In genomic region chr3:150077581-150078247, GRCh38 we compare ENCODE assay signal across 17 cellular contexts.
DNase-seq lines count a peak whose midpoint lies in the region; ATAC-seq and TF ChIP-seq lines count a peak whose summit lies in the region.
"Had no signal": no experiment of that assay in that cellular context is flagged by ENCODE, and none has a peak within 500 bp of the region (broad histone marks: within the 10 kb centered on the region; RNA-seq: fewer than 3 reads in every experiment).

No MANE protein-coding gene starts in this region.

- H3K4me3 Mint-ChIP-seq in activated naive CD8-positive, alpha-beta T cell treated with anti-CD3 and anti-CD28 coated beads, Interleukin-2, amount 50 U/mL, for 24 hours: no peak overlapping the region
- no peak overlapping the region for H3K4me3 Mint-ChIP-seq in activated naive CD8-positive, alpha-beta T cell treated with anti-CD3 and anti-CD28 coated beads for 36 hours
- H3K4me3 Mint-ChIP-seq in activated CD4-positive, alpha-beta T cell treated with anti-CD3 and anti-CD28 coated beads, Interleukin-2, amount 10 ng/mL, durations not matched to agents 24 days and 14 days: no peak overlapping the region
- H3K4me3 Mint-ChIP-seq: CD14-positive monocyte, IgD-negative memory B cell had no signal

- H3K36me3 Mint-ChIP-seq in activated naive CD8-positive, alpha-beta T cell treated with anti-CD3 and anti-CD28 coated beads, Interleukin-2, amount 50 U/mL, for 24 hours (ENCODE audit: low read depth): no peaks in the 10 kb centered on the region
- no peaks in the 10 kb centered on the region for H3K36me3 Mint-ChIP-seq in activated naive CD8-positive, alpha-beta T cell treated with anti-CD3 and anti-CD28 coated beads for 36 hours
- H3K36me3 Mint-ChIP-seq in activated CD4-positive, alpha-beta T cell treated with anti-CD3 and anti-CD28 coated beads, Interleukin-2, amount 10 ng/mL, durations not matched to agents 24 days and 14 days (ENCODE audit: low read depth): no peaks in the 10 kb centered on the region
- H3K36me3 Mint-ChIP-seq: CD14-positive monocyte, IgD-negative memory B cell had no signal

- intact Hi-C loops in mucosa of descending colon (cut with DNase I, micrococcal nuclease): no loop called here
- intact Hi-C loops in activated CD4-positive, alpha-beta T cell treated with anti-CD3 and anti-CD28 coated beads, Interleukin-2, amount 10 ng/mL, durations not matched to agents 24 days and 14 days (cut with micrococcal nuclease): no loop called here

- no peaks in the 10 kb centered on the region for H3K27me3 ChIP-seq in brain microvascular endothelial cell (replicated peaks)
- H3K27me3 ChIP-seq: adrenal gland, left lung had no signal

- H3K4me3 ChIP-seq in brain microvascular endothelial cell (ENCODE audit: low read depth, low read length) (no peak overlapping the region), mucosa of descending colon (no peak overlapping the region)
- H3K4me3 ChIP-seq: adrenal gland, left lung had no signal

- no peak for DNase-seq in activated naive CD8-positive, alpha-beta T cell treated with anti-CD3 and anti-CD28 coated beads, Interleukin-2, amount 50 U/mL, for 24 hours
- no peak for DNase-seq in activated naive CD8-positive, alpha-beta T cell treated with anti-CD3 and anti-CD28 coated beads for 36 hours
- DNase-seq in NCI-H1105 (lab: John Stamatoyannopoulos, UW) (peak; percentile 42), brain microvascular endothelial cell (no peak), mucosa of descending colon (peak in 1 of 3 donors; percentile 17)
- no peak for DNase-seq in activated CD4-positive, CD25-positive, alpha-beta regulatory T cell treated with anti-CD3 and anti-CD28 coated beads, Interleukin-2, amount 50 U/mL, for 72 hours
- no peak for DNase-seq in activated CD4-positive, alpha-beta T cell treated with anti-CD3 and anti-CD28 coated beads, Interleukin-2, amount 10 ng/mL, durations not matched to agents 24 days and 14 days
- DNase-seq: adrenal gland; left lung; NCI-H2029; NCI-H526; stimulated activated CD8-positive, alpha-beta memory T cell treated with anti-CD3 and anti-CD28 coated beads, Interleukin-4, amount 100 ng/mL, for 48 hours; T1000 had no signal

- H3K36me3 ChIP-seq in brain microvascular endothelial cell (replicated peaks): no peaks in the 10 kb centered on the region
- no peaks in the 10 kb centered on the region for H3K36me3 ChIP-seq in mucosa of descending colon (ENCODE audit: low read depth)
- H3K36me3 ChIP-seq: adrenal gland, left lung had no signal

- in situ Hi-C loops in brain microvascular endothelial cell (cut with HindIII; ENCODE audit: low pct_ligation_motif_present, low sequenced_read_pairs): no loop called here

- H3K27ac Mint-ChIP-seq in activated naive CD8-positive, alpha-beta T cell treated with anti-CD3 and anti-CD28 coated beads, Interleukin-2, amount 50 U/mL, for 24 hours: no peak overlapping the region
- no peak overlapping the region for H3K27ac Mint-ChIP-seq in activated naive CD8-positive, alpha-beta T cell treated with anti-CD3 and anti-CD28 coated beads for 36 hours
- no peak overlapping the region for H3K27ac Mint-ChIP-seq in activated CD4-positive, alpha-beta T cell treated with anti-CD3 and anti-CD28 coated beads, Interleukin-2, amount 10 ng/mL, durations not matched to agents 24 days and 14 days
- H3K27ac Mint-ChIP-seq: CD14-positive monocyte, IgD-negative memory B cell had no signal

- peaks cover 3% of the 10 kb centered on the region for H3K4me1 Mint-ChIP-seq in activated naive CD8-positive, alpha-beta T cell treated with anti-CD3 and anti-CD28 coated beads, Interleukin-2, amount 50 U/mL, for 24 hours
- peaks cover 6% of the 10 kb centered on the region for H3K4me1 Mint-ChIP-seq in activated naive CD8-positive, alpha-beta T cell treated with anti-CD3 and anti-CD28 coated beads for 36 hours
- H3K4me1 Mint-ChIP-seq in activated CD4-positive, alpha-beta T cell treated with anti-CD3 and anti-CD28 coated beads, Interleukin-2, amount 10 ng/mL, durations not matched to agents 24 days and 14 days: no peaks in the 10 kb centered on the region
- H3K4me1 Mint-ChIP-seq: CD14-positive monocyte had no signal

- ATAC-seq in activated naive CD8-positive, alpha-beta T cell treated with anti-CD3 and anti-CD28 coated beads, Interleukin-2, amount 50 U/mL, for 24 hours: peak; percentile 11
- peak; percentile 48 for ATAC-seq in mucosa of descending colon
- ATAC-seq in GM21529 (IDR thresholded peaks at IDR 0.05; ENCODE audit: unreplicated experiment): no peak

- TF ChIP-seq CTCF in brain microvascular endothelial cell (IDR thresholded peaks at IDR 0.05; ENCODE audit: low read depth, low read length, missing control alignments) (no peak), mucosa of descending colon (IDR thresholded peaks at IDR 0.05) (no peak)

- H3K27me3 Mint-ChIP-seq in activated naive CD8-positive, alpha-beta T cell treated with anti-CD3 and anti-CD28 coated beads, Interleukin-2, amount 50 U/mL, for 24 hours: no peaks in the 10 kb centered on the region
- H3K27me3 Mint-ChIP-seq in activated naive CD8-positive, alpha-beta T cell treated with anti-CD3 and anti-CD28 coated beads for 36 hours: peaks cover 13% of the 10 kb centered on the region
- H3K27me3 Mint-ChIP-seq in activated CD4-positive, alpha-beta T cell treated with anti-CD3 and anti-CD28 coated beads, Interleukin-2, amount 10 ng/mL, durations not matched to agents 24 days and 14 days: no peaks in the 10 kb centered on the region
- H3K27me3 Mint-ChIP-seq: IgD-negative memory B cell had no signal

- no peaks in the 10 kb centered on the region for H3K4me1 ChIP-seq in mucosa of descending colon (ENCODE audit: low read depth)
- H3K4me1 ChIP-seq: adrenal gland, left lung had no signal

- peaks cover 10% of the 10 kb centered on the region for H3K9me3 Mint-ChIP-seq in activated naive CD8-positive, alpha-beta T cell treated with anti-CD3 and anti-CD28 coated beads, Interleukin-2, amount 50 U/mL, for 24 hours
- peaks cover 8% of the 10 kb centered on the region for H3K9me3 Mint-ChIP-seq in activated naive CD8-positive, alpha-beta T cell treated with anti-CD3 and anti-CD28 coated beads for 36 hours
- H3K9me3 Mint-ChIP-seq in activated CD4-positive, alpha-beta T cell treated with anti-CD3 and anti-CD28 coated beads, Interleukin-2, amount 10 ng/mL, durations not matched to agents 24 days and 14 days: peaks cover 4% of the 10 kb centered on the region
- H3K9me3 Mint-ChIP-seq: IgD-negative memory B cell had no signal

- peak overlapping the region; percentile 92 for H3K27ac ChIP-seq in brain microvascular endothelial cell
- H3K27ac ChIP-seq: adrenal gland, HL-60 had no signal

- H3K9me3 ChIP-seq in mucosa of descending colon: peaks cover 6% of the 10 kb centered on the region
- H3K9me3 ChIP-seq: adrenal gland had no signal
